19 cellular contexts compared by ENCODE assay signal in the genomic region with DNA sequence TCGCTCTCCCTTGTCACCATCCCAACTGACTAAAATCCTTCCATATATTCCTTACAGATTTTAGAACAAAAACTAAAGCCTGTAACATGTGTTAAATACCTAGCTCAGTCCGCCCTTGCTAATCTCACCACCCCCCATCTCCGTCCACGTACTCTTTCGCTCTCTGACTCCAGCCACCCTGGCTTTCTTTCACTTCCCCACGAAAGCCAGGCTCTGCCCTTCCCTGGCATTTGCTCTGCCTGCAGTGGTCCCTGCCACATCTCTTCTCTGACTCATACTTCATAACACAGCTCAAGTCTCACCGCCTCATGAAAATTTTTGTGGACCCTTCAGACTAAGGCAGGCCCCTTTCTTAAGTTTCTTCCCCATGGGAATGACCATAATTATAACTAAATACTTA.
"Had no signal": no experiment of that assay in that cellular context is flagged by ENCODE, and none has a peak within 500 bp of the region (broad histone marks: within the 10 kb centered on the region; RNA-seq: fewer than 3 reads in every experiment).

No MANE protein-coding gene starts in this region.

- H3K4me3 Mint-ChIP-seq: activated CD4-positive, alpha-beta T cell treated with anti-CD3 and anti-CD28 coated beads, Interleukin-2, amount 10 ng/mL, durations not matched to agents 7 days and 5 days; activated CD8-positive, alpha-beta T cell treated with anti-CD3 and anti-CD28 coated beads, Interleukin-2, amount 10 ng/mL, durations not matched to agents 7 days and 5 days; activated naive CD4-positive, alpha-beta T cell treated with anti-CD3 and anti-CD28 coated beads, Interleukin-2, amount 50 U/mL, for 24 hours; activated T-cell treated with anti-CD3 and anti-CD28 coated beads, Interleukin-2, amount 50 U/mL, for 24 hours; dendritic cell treated with granulocyte-macrophage colony-stimulating factor and Interleukin-4, amounts not matched to agents 40 ng/mL and 50 ng/mL, for 4 days; nephron; stimulated activated naive CD8-positive, alpha-beta T cell treated with anti-CD3 and anti-CD28 coated beads, Interleukin-15, amount 100 ng/mL, for 72 hours had no signal

- H3K4me1 Mint-ChIP-seq: activated CD4-positive, alpha-beta T cell treated with anti-CD3 and anti-CD28 coated beads, Interleukin-2, amount 10 ng/mL, durations not matched to agents 7 days and 5 days; activated naive CD4-positive, alpha-beta T cell treated with anti-CD3 and anti-CD28 coated beads, Interleukin-2, amount 50 U/mL, for 24 hours; nephron; stimulated activated naive CD8-positive, alpha-beta T cell treated with anti-CD3 and anti-CD28 coated beads, Interleukin-15, amount 100 ng/mL, for 72 hours had no signal

- H3K27ac Mint-ChIP-seq: activated CD4-positive, alpha-beta T cell treated with anti-CD3 and anti-CD28 coated beads, Interleukin-2, amount 10 ng/mL, durations not matched to agents 7 days and 5 days; activated CD8-positive, alpha-beta T cell treated with anti-CD3 and anti-CD28 coated beads, Interleukin-2, amount 10 ng/mL, durations not matched to agents 7 days and 5 days; activated naive CD4-positive, alpha-beta T cell treated with anti-CD3 and anti-CD28 coated beads, Interleukin-2, amount 50 U/mL, for 24 hours; activated T-cell treated with anti-CD3 and anti-CD28 coated beads, Interleukin-2, amount 50 U/mL, for 24 hours; dendritic cell treated with granulocyte-macrophage colony-stimulating factor and Interleukin-4, amounts not matched to agents 40 ng/mL and 50 ng/mL, for 4 days; nephron; stimulated activated naive CD8-positive, alpha-beta T cell treated with anti-CD3 and anti-CD28 coated beads, Interleukin-15, amount 100 ng/mL, for 72 hours had no signal

- DNase-seq: activated CD4-positive, alpha-beta T cell treated with anti-CD3 and anti-CD28 coated beads, Interleukin-2, amount 10 ng/mL, durations not matched to agents 7 days and 5 days; activated CD8-positive, alpha-beta T cell treated with anti-CD3 and anti-CD28 coated beads, Interleukin-2, amount 10 ng/mL, durations not matched to agents 7 days and 5 days; activated effector memory CD4-positive, alpha-beta T cell treated with Interleukin-2 at 50 U/mL for 16 hours; activated T-cell treated with anti-CD3 and anti-CD28 coated beads, Interleukin-2, amount 50 U/mL, for 24 hours; effector CD8-positive, alpha-beta T cell; heart left ventricle; kidney; midbrain; occipital lobe; stimulated activated naive CD8-positive, alpha-beta T cell treated with anti-CD3 and anti-CD28 coated beads, Interleukin-15, amount 100 ng/mL, for 72 hours; upper lobe of left lung had no signal

- H3K4me3 ChIP-seq: gastroesophageal sphincter, heart left ventricle, right atrium auricular region, skin epidermis, upper lobe of left lung had no signal

- H3K4me1 ChIP-seq: heart left ventricle, right atrium auricular region, upper lobe of left lung had no signal

- H3K9me3 ChIP-seq: gastroesophageal sphincter, heart left ventricle, right atrium auricular region, upper lobe of left lung had no signal

- H3K36me3 ChIP-seq: gastroesophageal sphincter, heart left ventricle, right atrium auricular region, upper lobe of left lung had no signal

- H3K27me3 ChIP-seq: gastroesophageal sphincter, heart left ventricle, right atrium auricular region, upper lobe of left lung had no signal

- H3K36me3 Mint-ChIP-seq: activated naive CD4-positive, alpha-beta T cell treated with anti-CD3 and anti-CD28 coated beads, Interleukin-2, amount 50 U/mL, for 24 hours had no signal

- FAIRE-seq: kidney had no signal

- ATAC-seq: activated CD4-positive, CD25-positive, alpha-beta regulatory T cell treated with anti-CD3 and anti-CD28 coated beads, Interleukin-2, amount 50 U/mL, for 24 hours; activated CD8-positive, alpha-beta T cell treated with anti-CD3 and anti-CD28 coated beads, Interleukin-2, amount 10 ng/mL, durations not matched to agents 7 days and 5 days; esophagus mucosa; gastroesophageal sphincter; heart left ventricle; stimulated activated naive CD8-positive, alpha-beta T cell treated with anti-CD3 and anti-CD28 coated beads, Interleukin-15, amount 100 ng/mL, for 72 hours had no signal

- H3K27me3 Mint-ChIP-seq: activated naive CD4-positive, alpha-beta T cell treated with anti-CD3 and anti-CD28 coated beads, Interleukin-2, amount 50 U/mL, for 24 hours; stimulated activated naive CD8-positive, alpha-beta T cell treated with anti-CD3 and anti-CD28 coated beads, Interleukin-15, amount 100 ng/mL, for 72 hours had no signal

- H3K27ac ChIP-seq: gastroesophageal sphincter, heart left ventricle, right atrium auricular region, skin epidermis, upper lobe of left lung had no signal

- H3K9me3 Mint-ChIP-seq: activated CD4-positive, alpha-beta T cell treated with anti-CD3 and anti-CD28 coated beads, Interleukin-2, amount 10 ng/mL, durations not matched to agents 7 days and 5 days; activated naive CD4-positive, alpha-beta T cell treated with anti-CD3 and anti-CD28 coated beads, Interleukin-2, amount 50 U/mL, for 24 hours; activated T-cell treated with anti-CD3 and anti-CD28 coated beads, Interleukin-2, amount 50 U/mL, for 24 hours; dendritic cell treated with granulocyte-macrophage colony-stimulating factor and Interleukin-4, amounts not matched to agents 40 ng/mL and 50 ng/mL, for 4 days; nephron; stimulated activated naive CD8-positive, alpha-beta T cell treated with anti-CD3 and anti-CD28 coated beads, Interleukin-15, amount 100 ng/mL, for 72 hours had no signal
